ENCODE assay signal across 19 cellular contexts in the genomic region with DNA sequence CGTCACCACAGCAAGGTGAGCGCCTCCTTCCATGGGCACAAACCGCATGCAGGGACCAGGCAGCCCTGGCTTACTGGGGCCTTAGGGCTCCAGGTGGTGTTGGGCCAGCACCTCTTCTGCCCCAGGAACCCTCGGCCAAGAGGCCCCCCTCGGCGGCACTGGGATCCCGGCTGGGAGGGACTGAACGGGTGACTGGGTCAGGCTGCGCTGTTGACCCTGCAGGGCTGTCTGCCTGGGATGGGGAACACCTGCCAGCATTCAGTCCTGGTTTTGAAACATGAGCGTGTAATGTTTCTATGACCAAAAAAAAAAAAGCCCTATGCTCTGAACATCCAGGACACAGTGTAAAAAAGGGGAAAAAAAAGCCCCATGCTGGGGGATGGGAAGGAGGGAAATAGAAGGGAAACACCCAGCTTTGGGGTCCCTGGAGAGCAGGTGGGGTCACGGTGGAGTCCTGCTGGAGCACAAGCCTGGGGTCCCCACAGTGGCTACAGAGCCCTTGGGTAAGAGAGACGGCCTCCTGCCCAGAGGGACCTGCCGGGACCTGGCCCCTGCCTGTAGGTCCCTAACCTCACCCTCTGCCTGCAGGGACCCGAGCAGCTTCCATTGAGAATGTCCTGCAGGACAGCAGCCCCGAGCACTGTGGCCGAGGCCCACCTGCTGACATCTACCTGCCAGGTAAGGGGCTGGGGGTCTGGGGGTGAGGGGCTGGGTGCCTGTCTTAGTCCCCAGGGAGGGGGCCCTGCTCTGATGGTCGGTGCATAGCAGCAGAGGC. TPM values are rescaled to one million over a fixed set of nuclear protein-coding genes. Genes with fewer than 3 reads are reported as not detected.
DNase-seq lines count a peak whose midpoint lies in the region; ATAC-seq, FAIRE-seq and TF ChIP-seq lines count a peak whose summit lies in the region.
"Had no signal": no experiment of that assay in that cellular context is flagged by ENCODE, and none has a peak within 500 bp of the region (broad histone marks: within the 10 kb centered on the region; RNA-seq: fewer than 3 reads in every experiment).

No MANE protein-coding gene starts in this region.

- TF ChIP-seq CTCF in A549 (IDR thresholded peaks at IDR 0.05), result 0 out of 3 replicates have a peak, but pooled peaks have one; percentile 1
- TF ChIP-seq CTCF in H1 (IDR thresholded peaks at IDR 0.05; ENCODE audit: control extremely low read depth in 1 of 3, insufficient read depth in 1 of 3, low read depth in 1 of 3, low read length in 3 of 3), result no peak
- no peak for TF ChIP-seq CTCF in osteoblast (IDR thresholded peaks at IDR 0.05; ENCODE audit: extremely low read depth, low read depth, low read length)
- no peak for TF ChIP-seq CTCF in D721Med (IDR thresholded peaks at IDR 0.05; ENCODE audit: insufficient read depth, missing control alignments)

- no peak overlapping the region for H3K4me2 ChIP-seq in A549
- no peak overlapping the region for H3K4me2 ChIP-seq in H1 (ENCODE audit: insufficient read depth in 1 of 2, low read depth in 2 of 2, low read length in 2 of 2)
- H3K4me2 ChIP-seq in osteoblast (ENCODE audit: insufficient read depth, low read length), result no peak overlapping the region

- no peak overlapping the region for H3K4me3 ChIP-seq in A549
- no peak overlapping the region for H3K4me3 ChIP-seq in NT2/D1 (ENCODE audit: insufficient read length, low read depth)
- no peak overlapping the region for H3K4me3 ChIP-seq in H1 (ENCODE audit: extremely low read depth in 1 of 4, insufficient read depth in 2 of 4, low read depth in 3 of 4, low read length in 4 of 4)
- no peak overlapping the region for H3K4me3 ChIP-seq in osteoblast (ENCODE audit: insufficient read depth, low read length)
- H3K4me3 ChIP-seq in H7 (ENCODE audit: insufficient read depth, low read depth, low read length), result no peak overlapping the region
- H3K4me3 ChIP-seq: heart right ventricle, right atrium auricular region, thoracic aorta had no signal

- H3K79me2 ChIP-seq in H1 (ENCODE audit: control insufficient read depth in 1 of 2, insufficient read depth in 2 of 2, low read length in 2 of 2) (no peaks in the 10 kb centered on the region), osteoblast (ENCODE audit: insufficient read depth, low read length) (peaks cover 13% of the 10 kb centered on the region)

- peak overlapping the region; percentile 9; the same call in 1 of the 2 replicates for H4K8ac ChIP-seq in H1 (ENCODE audit: extremely low read depth, insufficient read depth, low read length)

- H2BK15ac ChIP-seq in H1 (ENCODE audit: low read length), result no peak overlapping the region

- H3K4me1 ChIP-seq in A549, result no peaks in the 10 kb centered on the region
- peaks cover 11% of the 10 kb centered on the region for H3K4me1 ChIP-seq in NT2/D1 (ENCODE audit: insufficient read depth, insufficient read length)
- H3K4me1 ChIP-seq in H1 (replicated peaks in 1 of 4; ENCODE audit: control insufficient read depth in 3 of 4, insufficient read depth in 4 of 4, low read length in 3 of 4), result no peaks in the 10 kb centered on the region
- H3K4me1 ChIP-seq in osteoblast (ENCODE audit: insufficient read depth, low read length), result peaks cover 4% of the 10 kb centered on the region

- no peak overlapping the region for H3K18ac ChIP-seq in H1 (ENCODE audit: extremely low read depth, low read length)

- H2BK5ac ChIP-seq in H1 (ENCODE audit: low read depth, low read length), result peak overlapping the region; percentile 68; the same call in 1 of the 2 replicates

- no peak for TF ChIP-seq POLR2A in A549 (IDR thresholded peaks at IDR 0.05; ENCODE audit: low read length)
- no peak for TF ChIP-seq POLR2A in H1 (IDR thresholded peaks at IDR 0.05; ENCODE audit: control extremely low read depth in 1 of 2, low read depth in 2 of 2, low read length in 2 of 2)

- FAIRE-seq in A549 (lab: Jason Lieb, UNC), result no peak
- no peak for FAIRE-seq in H1 (lab: Jason Lieb, UNC)
- FAIRE-seq in D721Med (lab: Jason Lieb, UNC), result no peak

- H3K14ac ChIP-seq in H1 (ENCODE audit: insufficient read length), result no peak overlapping the region

- no peaks in the 10 kb centered on the region for H3K23me2 ChIP-seq in H1 (ENCODE audit: low read depth, low read length)

- no peak overlapping the region for H3K23ac ChIP-seq in H1 (ENCODE audit: insufficient read length)

- H2AK5ac ChIP-seq in H1 (ENCODE audit: low read depth, low read length), result no peak overlapping the region

- H2BK12ac ChIP-seq in H1 (ENCODE audit: low read depth, low read length), result no peak overlapping the region

- H4K20me1 ChIP-seq in H1 (replicated peaks in 1 of 2; ENCODE audit: control insufficient read depth in 1 of 2, insufficient read depth in 2 of 2, low read length in 2 of 2), result peaks cover 0 to 9% of the 10 kb centered on the region in 2 experiments
- H4K20me1 ChIP-seq in osteoblast (ENCODE audit: insufficient read depth, low read length), result no peaks in the 10 kb centered on the region

- H3K9ac ChIP-seq in NT2/D1 (ENCODE audit: insufficient read length, low read depth), result peak overlapping the region; percentile 61
- H3K9ac ChIP-seq in H1 (replicated peaks in 1 of 4; ENCODE audit: extremely low read depth in 1 of 4, low read depth in 3 of 4, low read length in 3 of 4), result no peak overlapping the region

- WGBS in A549 (ENCODE audit: missing lambda C conversion rate), result 88% methylated on average over 14 of the region's 17 CpGs
- WGBS in H1 (ENCODE audit: extremely low coverage in 1 of 2, insufficient coverage in 1 of 2, insufficient read length in 1 of 2, insufficient replicate concordance in 2 of 2, low coverage in 1 of 2, low lambda C conversion rate in 2 of 2, missing lambda C conversion rate in 1 of 2), 2 experiments, result 89% methylated on average over 16 of the region's 17 CpGs; no CpG with 5 or more reads in 1 of the 2 experiments

- H3K36me3 ChIP-seq in NT2/D1 (ENCODE audit: insufficient read depth, insufficient read length, low read length) (peaks cover 93% of the 10 kb centered on the region), H1 (ENCODE audit: control insufficient read depth in 2 of 4, insufficient read depth in 4 of 4, low read length in 3 of 4) (peaks cover 2 to 18% (median 6%) of the 10 kb centered on the region in 4 experiments; a peak in 5 of 8 replicates), osteoblast (ENCODE audit: insufficient read depth, low read length) (peaks cover 39% of the 10 kb centered on the region), H7 (replicated peaks; ENCODE audit: control insufficient read depth, insufficient read depth, low read length) (peaks cover 7% of the 10 kb centered on the region)

- ATAC-seq in A549 (no peak; a peak in 1 of 6 replicates), GM18870 (IDR thresholded peaks at IDR 0.05; ENCODE audit: unreplicated experiment) (no peak)
- ATAC-seq: heart right ventricle had no signal

- H3K27me3 ChIP-seq in NT2/D1 (ENCODE audit: insufficient read depth, insufficient read length) (no peaks in the 10 kb centered on the region), H1 (replicated peaks in 1 of 4; ENCODE audit: control insufficient read depth in 3 of 4, extremely low read depth in 1 of 4, insufficient read depth in 3 of 4, low read length in 3 of 4) (no peaks in the 10 kb centered on the region), osteoblast (ENCODE audit: insufficient read depth, low read length) (no peaks in the 10 kb centered on the region), H7 (ENCODE audit: control insufficient read depth, insufficient read depth, low read length) (no peaks in the 10 kb centered on the region)
- H3K27me3 ChIP-seq: heart right ventricle, right atrium auricular region had no signal

- H3K27ac ChIP-seq in A549, result no peak overlapping the region
- H3K27ac ChIP-seq in H1 (ENCODE audit: low read depth, low read length), result no peak overlapping the region
- H3K27ac ChIP-seq in osteoblast (ENCODE audit: low read depth, low read length), result no peak overlapping the region
- H3K27ac ChIP-seq: right atrium auricular region, thoracic aorta had no signal

- H2BK120ac ChIP-seq in H1 (replicated peaks; ENCODE audit: low read depth, low read length), result no peak overlapping the region

- no peak overlapping the region for H3K4ac ChIP-seq in H1 (replicated peaks; ENCODE audit: insufficient read length, low read depth, low read length)

- TF ChIP-seq RAD21 in A549 (conservative IDR thresholded peaks at IDR 0.05 in 1 of 2, IDR thresholded peaks at IDR 0.05 in 1 of 2), result no peak
- no peak for TF ChIP-seq RAD21 in H1 (IDR thresholded peaks at IDR 0.05 in 1 of 2, conservative IDR thresholded peaks at IDR 0.05 in 1 of 2; ENCODE audit: low read depth in 2 of 2, low read length in 2 of 2)

- H4K91ac ChIP-seq in H1 (replicated peaks; ENCODE audit: insufficient read length, low read length), result no peak overlapping the region

- H2AFZ ChIP-seq in H1 (ENCODE audit: low read length), result no peak overlapping the region
- H2AFZ ChIP-seq in osteoblast (ENCODE audit: low read length), result no peak overlapping the region

- TF ChIP-seq EP300 in A549 (IDR thresholded peaks at IDR 0.05) (no peak), H1 (IDR thresholded peaks at IDR 0.05; ENCODE audit: borderline replicate concordance in 1 of 2, low read depth in 2 of 2, low read length in 2 of 2) (no peak)

- no peaks in the 10 kb centered on the region for H3K79me1 ChIP-seq in H1 (ENCODE audit: low read depth, low read length)

- no peak overlapping the region for H2BK20ac ChIP-seq in H1 (ENCODE audit: low read length)

- H3K9me3 ChIP-seq in A549 (no peaks in the 10 kb centered on the region), NT2/D1 (ENCODE audit: insufficient read depth, low read length) (no peaks in the 10 kb centered on the region), H1 (ENCODE audit: insufficient read depth in 2 of 2, low read depth in 1 of 2, low read length in 1 of 2) (no peaks in the 10 kb centered on the region), osteoblast (ENCODE audit: low read depth, low read length) (no peaks in the 10 kb centered on the region)
- H3K9me3 ChIP-seq: heart right ventricle, right atrium auricular region, thoracic aorta had no signal

- CTCF ChIA-PET in A549 (lab: Yijun Ruan, JAX), result interaction anchor here (0.5 to 2.0 kb wide), 14 partner anchors 12 to 207 kb away, joined by 3 to 8 read pairs (median 3); partner anchors contain the start of gene HMOX2
- CTCF ChIA-PET in H1 (lab: Charles Lee; ENCODE audit: partially characterized antibody), result interaction anchor here (0.6 to 2.7 kb wide), 37 partner anchors 8 to 984 kb away, joined by 3 to 18 read pairs (median 4); partner anchors contain the start of gene SEPTIN12

- H3K56ac ChIP-seq in H1 (replicated peaks; ENCODE audit: insufficient read length, low read depth, low read length), result no peak overlapping the region

- no peak overlapping the region for H4K5ac ChIP-seq in H1 (ENCODE audit: insufficient read length, low read depth, low read length)

- POLR2A ChIA-PET in A549 (lab: Yijun Ruan, JAX) (no interaction called here), H1 (lab: Charles Lee; ENCODE audit: partially characterized antibody) (interaction anchor here (0.7 to 1.8 kb wide), 4 partner anchors 10 to 177 kb away, joined by 3 to 16 read pairs (median 3); partner anchors contain the start of gene NUDT16L1)

- DNase-seq in A549 (ENCODE audit: low read depth in 1 of 2, low spot score in 1 of 2) (no peak), NT2/D1 (ENCODE audit: low read depth, low spot score) (no peak), H1 (ENCODE audit: low read depth in 1 of 2, low spot score in 2 of 2) (no peak), osteoblast (ENCODE audit: insufficient read length, low spot score, missing footprints) (peak; percentile 79), AG08395 (ENCODE audit: low spot score) (no peak), D721Med (ENCODE audit: insufficient read length, low spot score) (no peak), H7 (no peak)
- DNase-seq: activated CD4-positive, CD25-positive, alpha-beta regulatory T cell; DMS 273 treated with DMSO at 0.1 percent for 48 hours; MM.1S; NCI-H1694; NCI-H226; NCI-H774; T-helper 9 cell had no signal

RNA-seq across cellular contexts. Expression of gene NUDT16L1, which starts 9.9 kb away (rescaled TPM):
- polyA plus RNA-seq in A549 (2011; rRNA removed) (15.5 and 16.8 TPM in 2 replicates), A549 (2017; fragmentation: RNase III; extraction: RNeasy Plus Mini Kit Qiagen cat#74134 plus additional on column Dnase treatment) (21.8 to 24.4 TPM (median 22.9 TPM) in 3 replicates), H1 (2011; rRNA removed) (77.3 and 112 TPM in 2 replicates)
- 44.8 and 55.5 TPM in 2 replicates for polyA plus RNA-seq in A549 (2012; cell fraction: cytosol; rRNA removed)
- polyA plus RNA-seq in A549 (2012; cell fraction: nucleus; rRNA removed), result 46.9 and 65.7 TPM in 2 replicates
- polyA minus RNA-seq in A549 (2011; rRNA and poly(A)+ RNA removed), result 3.5 and 5.3 TPM in 2 replicates
- 34.8 and 41.3 TPM in 2 replicates for total RNA-seq in H1 (2021; fragmentation: NEBNext Ultra II Directional; extraction: Animal tissue kit (Norgen Biotek cat#: 25700))
- polyA plus RNA-seq in H1 (2011; cell fraction: cytosol; rRNA removed), result 77.8 TPM
- 64.0 TPM for polyA plus RNA-seq in H1 (2011; cell fraction: nucleus; rRNA removed)
- 29.6 to 40.8 TPM (median 37.5 TPM) in 4 replicates for polyA plus RNA-seq in H1 (2012, experiment 1 of 2)
- polyA plus RNA-seq in H1 (2012, experiment 2 of 2), result 45.2 TPM
- 21.6 TPM for polyA plus RNA-seq in H1 (2013, experiment 1 of 2)
- polyA plus RNA-seq in H1 (2013, experiment 2 of 2), result 20.8 TPM
- 11.7 and 13.1 TPM in 2 replicates for polyA minus RNA-seq in H1 (2011; rRNA and poly(A)+ RNA removed)
- polyA minus RNA-seq in H1 (2011; cell fraction: cytosol; rRNA and poly(A)+ RNA removed), result 23.3 TPM
- polyA minus RNA-seq in H1 (2011; cell fraction: nucleus; rRNA and poly(A)+ RNA removed), result 22.2 TPM
- 15.0 and 18.1 TPM in 2 replicates for total RNA-seq in osteoblast
- total RNA-seq in H7 (2014; rRNA removed; shearing (Covaris generic)), result 43.9 and 50.5 TPM in 2 replicates

RNA-seq across cellular contexts. Expression of gene ANKS3, which starts 50.6 kb away (rescaled TPM):
- polyA plus RNA-seq in A549 (2011; rRNA removed) (19.8 and 22.7 TPM in 2 replicates), A549 (2017; fragmentation: RNase III; extraction: RNeasy Plus Mini Kit Qiagen cat#74134 plus additional on column Dnase treatment) (22.4 to 30.6 TPM (median 27.1 TPM) in 3 replicates), H1 (2011; rRNA removed) (15.5 and 23.9 TPM in 2 replicates)
- 33.2 and 37.8 TPM in 2 replicates for polyA plus RNA-seq in A549 (2012; cell fraction: cytosol; rRNA removed)
- polyA plus RNA-seq in A549 (2012; cell fraction: nucleus; rRNA removed), result 67.5 and 73.3 TPM in 2 replicates
- polyA minus RNA-seq in A549 (2011; rRNA and poly(A)+ RNA removed), result 26.9 and 28.4 TPM in 2 replicates
- 23.9 and 27.5 TPM in 2 replicates for total RNA-seq in H1 (2021; fragmentation: NEBNext Ultra II Directional; extraction: Animal tissue kit (Norgen Biotek cat#: 25700))
- polyA plus RNA-seq in H1 (2011; cell fraction: cytosol; rRNA removed), result 25.6 TPM
- polyA plus RNA-seq in H1 (2011; cell fraction: nucleus; rRNA removed), result 58.7 TPM
- polyA plus RNA-seq in H1 (2012, experiment 1 of 2), result 14.0 to 22.5 TPM (median 21.4 TPM) in 4 replicates
- 9.9 TPM for polyA plus RNA-seq in H1 (2012, experiment 2 of 2)
- polyA plus RNA-seq in H1 (2013, experiment 1 of 2), result 12.8 TPM
- polyA plus RNA-seq in H1 (2013, experiment 2 of 2), result 10.2 TPM
- 23.7 and 24.2 TPM in 2 replicates for polyA minus RNA-seq in H1 (2011; rRNA and poly(A)+ RNA removed)
- polyA minus RNA-seq in H1 (2011; cell fraction: cytosol; rRNA and poly(A)+ RNA removed), result 13.2 TPM
- 30.4 TPM for polyA minus RNA-seq in H1 (2011; cell fraction: nucleus; rRNA and poly(A)+ RNA removed)
- 31.2 and 39.4 TPM in 2 replicates for total RNA-seq in osteoblast
- 19.5 and 21.8 TPM in 2 replicates for total RNA-seq in H7 (2014; rRNA removed; shearing (Covaris generic))

RNA-seq across cellular contexts. Expression of gene DNAAF8, which starts 50.9 kb away (rescaled TPM):
- polyA plus RNA-seq in A549 (2011; rRNA removed), result 1.6 and 1.7 TPM in 2 replicates
- 1.1 TPM in 2 replicates for polyA plus RNA-seq in A549 (2012; cell fraction: cytosol; rRNA removed)
- 0.58 and 1.2 TPM in 2 replicates for polyA plus RNA-seq in A549 (2012; cell fraction: nucleus; rRNA removed)
- polyA plus RNA-seq in A549 (2017; fragmentation: RNase III; extraction: RNeasy Plus Mini Kit Qiagen cat#74134 plus additional on column Dnase treatment), result 0.73 to 1.6 TPM (median 0.89 TPM) in 3 replicates
- 0.49 and 1.6 TPM in 2 replicates for polyA minus RNA-seq in A549 (2011; rRNA and poly(A)+ RNA removed)
- 0.17 TPM in 1 of 2 replicates, not detected in the other for total RNA-seq in H1 (2021; fragmentation: NEBNext Ultra II Directional; extraction: Animal tissue kit (Norgen Biotek cat#: 25700))
- 0.39 and 0.58 TPM in 2 replicates for polyA plus RNA-seq in H1 (2011; rRNA removed)
- 0.35 TPM for polyA plus RNA-seq in H1 (2011; cell fraction: cytosol; rRNA removed)
- polyA plus RNA-seq in H1 (2011; cell fraction: nucleus; rRNA removed), result 0.58 TPM
- polyA plus RNA-seq in H1 (2012, experiment 1 of 2), result 0.13 to 0.75 TPM (median 0.35 TPM) in 4 replicates
- 0.25 TPM for polyA plus RNA-seq in H1 (2012, experiment 2 of 2)
- 0.24 TPM for polyA plus RNA-seq in H1 (2013, experiment 1 of 2)
- polyA plus RNA-seq in H1 (2013, experiment 2 of 2), result 0.15 TPM
- polyA minus RNA-seq in H1 (2011; rRNA and poly(A)+ RNA removed), result 0.28 TPM in 1 of 2 replicates, not detected in the other
- polyA minus RNA-seq in H1 (2011; cell fraction: cytosol; rRNA and poly(A)+ RNA removed), result not detected
- 0.50 TPM for polyA minus RNA-seq in H1 (2011; cell fraction: nucleus; rRNA and poly(A)+ RNA removed)
- 1.1 and 2.7 TPM in 2 replicates for total RNA-seq in osteoblast
- total RNA-seq in H7 (2014; rRNA removed; shearing (Covaris generic)), result 1.1 TPM in 1 of 2 replicates, not detected in the other
- total RNA-seq: G401, thoracic aorta had no signal

RNA-seq across cellular contexts. Expression of gene MGRN1, which starts 58.8 kb away (rescaled TPM):
- 4.3 and 8.2 TPM in 2 replicates for polyA plus RNA-seq in A549 (2011; rRNA removed)
- polyA plus RNA-seq in A549 (2012; cell fraction: cytosol; rRNA removed), result 13.8 and 18.5 TPM in 2 replicates
- 34.4 and 34.6 TPM in 2 replicates for polyA plus RNA-seq in A549 (2012; cell fraction: nucleus; rRNA removed)
- 28.2 to 30.6 TPM (median 29.9 TPM) in 3 replicates for polyA plus RNA-seq in A549 (2017; fragmentation: RNase III; extraction: RNeasy Plus Mini Kit Qiagen cat#74134 plus additional on column Dnase treatment)
- 10.7 and 16.5 TPM in 2 replicates for polyA minus RNA-seq in A549 (2011; rRNA and poly(A)+ RNA removed)
- total RNA-seq in H1 (2021; fragmentation: NEBNext Ultra II Directional; extraction: Animal tissue kit (Norgen Biotek cat#: 25700)), result 79.4 and 82.3 TPM in 2 replicates
- 15.0 and 30.1 TPM in 2 replicates for polyA plus RNA-seq in H1 (2011; rRNA removed)
- polyA plus RNA-seq in H1 (2011; cell fraction: cytosol; rRNA removed), result 12.4 TPM
- 33.9 TPM for polyA plus RNA-seq in H1 (2011; cell fraction: nucleus; rRNA removed)
- 39.5 to 72.9 TPM (median 65.4 TPM) in 4 replicates for polyA plus RNA-seq in H1 (2012, experiment 1 of 2)
- polyA plus RNA-seq in H1 (2012, experiment 2 of 2), result 52.0 TPM
- 46.7 TPM for polyA plus RNA-seq in H1 (2013, experiment 1 of 2)
- 47.1 TPM for polyA plus RNA-seq in H1 (2013, experiment 2 of 2)
- polyA minus RNA-seq in H1 (2011; rRNA and poly(A)+ RNA removed), result 17.9 and 22.6 TPM in 2 replicates
- 30.4 TPM for polyA minus RNA-seq in H1 (2011; cell fraction: cytosol; rRNA and poly(A)+ RNA removed)
- polyA minus RNA-seq in H1 (2011; cell fraction: nucleus; rRNA and poly(A)+ RNA removed), result 30.7 TPM
- 41.5 and 46.7 TPM in 2 replicates for total RNA-seq in osteoblast
- total RNA-seq in H7 (2014; rRNA removed; shearing (Covaris generic)), result 35.6 and 42.8 TPM in 2 replicates

Comparison
In these comparisons a context has a peak if more than half of its experiments do, and no peak if none do; other contexts are left out.
1. Of the 18 proteins assayed by ChIP-seq in both H1 and A549: peak only in H1: none; only in A549: CTCF; in both: none; in neither: 17.